ENCODE assay signal across 14 cellular contexts in genomic region chr3:172202797-172203196, GRCh38.
DNase-seq lines count a peak whose midpoint lies in the region; ATAC-seq and TF ChIP-seq lines count a peak whose summit lies in the region.
"Had no signal": no experiment of that assay in that cellular context is flagged by ENCODE, and none has a peak within 500 bp of the region (broad histone marks: within the 10 kb centered on the region; RNA-seq: fewer than 3 reads in every experiment).

No MANE protein-coding gene starts in this region.

- TF ChIP-seq CTCF in heart right ventricle (IDR thresholded peaks at IDR 0.05) (no peak), uterus (IDR thresholded peaks at IDR 0.05) (no peak), OCI-LY7 (conservative IDR thresholded peaks at IDR 0.05; ENCODE audit: low read length) (no peak)

- H3K4me3 ChIP-seq in heart right ventricle = no peak overlapping the region
- no peak overlapping the region for H3K4me3 ChIP-seq in uterus
- no peak overlapping the region for H3K4me3 ChIP-seq in OCI-LY7 (ENCODE audit: low read depth, low read length, poor library complexity, severe bottlenecking)
- H3K4me3 ChIP-seq: colonic mucosa, lung had no signal

- 80 to 87% methylated on average over 3 of the region's 3 CpGs for WGBS in heart right ventricle, 2 donors

- H3K9me3 ChIP-seq in heart right ventricle (peaks cover 0 to 6% (median 0%) of the 10 kb centered on the region in 11 donors), uterus (no peaks in the 10 kb centered on the region), OCI-LY7 (ENCODE audit: low read length) (peaks cover 15% of the 10 kb centered on the region; the same call in 1 of the 2 replicates)
- H3K9me3 ChIP-seq: colonic mucosa had no signal

- TF ChIP-seq POLR2A in uterus (IDR thresholded peaks at IDR 0.05) = no peak

- peaks cover 6% of the 10 kb centered on the region for H3K9me3 Mint-ChIP-seq in natural killer cell treated with Interleukin-12 subunit alpha and Interleukin-12 subunit beta and Interleukin-15 and Interleukin-18, amount 100 ng/mL, for 72 hours

- no peaks in the 10 kb centered on the region for H3K79me2 ChIP-seq in OCI-LY7 (ENCODE audit: insufficient read depth, low read depth, low read length)

- no peaks in the 10 kb centered on the region for H3K27me3 Mint-ChIP-seq in natural killer cell treated with Interleukin-12 subunit alpha and Interleukin-12 subunit beta and Interleukin-15 and Interleukin-18, amount 100 ng/mL, for 72 hours
- H3K27me3 Mint-ChIP-seq: activated CD4-positive, alpha-beta memory T cell treated with anti-CD3 and anti-CD28 coated beads, Interleukin-2, amount 10 ng/mL, durations not matched to agents 7 days and 5 days; T-helper 17 cell had no signal

- no peak overlapping the region for H3K4me2 ChIP-seq in OCI-LY7 (ENCODE audit: low read length)

- no peak overlapping the region for H3K4me3 Mint-ChIP-seq in natural killer cell treated with Interleukin-12 subunit alpha and Interleukin-12 subunit beta and Interleukin-15 and Interleukin-18, amount 100 ng/mL, for 72 hours
- H3K4me3 Mint-ChIP-seq: activated CD4-positive, alpha-beta memory T cell treated with anti-CD3 and anti-CD28 coated beads, Interleukin-2, amount 10 ng/mL, durations not matched to agents 7 days and 5 days; activated naive CD4-positive, alpha-beta T cell treated with anti-CD3 and anti-CD28 coated beads for 36 hours; T-helper 17 cell had no signal

- intact Hi-C loops in heart right ventricle (cut with DNase I) = loop anchor here in 4 of 10 donors (5.0 to 10.0 kb wide), 6 partner anchors 65 to 165 kb away; partner anchors contain the start of gene FNDC3B (in 1 of the 4)
- intact Hi-C loops in left ventricle myocardium superior (cut with micrococcal nuclease) = no loop called here
- intact Hi-C loops in uterus (cut with DNase I; ENCODE audit: low total_unique reads) = no loop called here
- intact Hi-C loops in OCI-LY7 (cut with micrococcal nuclease; ENCODE audit: unreplicated experiment) = no loop called here

- no peaks in the 10 kb centered on the region for H4K20me1 ChIP-seq in OCI-LY7 (ENCODE audit: insufficient read depth, low read length)

- H3K36me3 ChIP-seq in heart right ventricle = peaks cover 0 to 10% (median 0%) of the 10 kb centered on the region in 9 donors
- no peaks in the 10 kb centered on the region for H3K36me3 ChIP-seq in uterus
- H3K36me3 ChIP-seq in OCI-LY7 (ENCODE audit: insufficient read depth, low read length) = no peaks in the 10 kb centered on the region; the same call in 1 of the 2 replicates
- H3K36me3 ChIP-seq: colonic mucosa had no signal

- H3K27ac Mint-ChIP-seq in natural killer cell treated with Interleukin-12 subunit alpha and Interleukin-12 subunit beta and Interleukin-15 and Interleukin-18, amount 100 ng/mL, for 72 hours = peak overlapping the region; percentile 52 to 79
- H3K27ac Mint-ChIP-seq: activated CD4-positive, alpha-beta memory T cell treated with anti-CD3 and anti-CD28 coated beads, Interleukin-2, amount 10 ng/mL, durations not matched to agents 7 days and 5 days; activated naive CD4-positive, alpha-beta T cell treated with anti-CD3 and anti-CD28 coated beads for 36 hours; T-helper 17 cell had no signal

- no TSS peak for BruUV-seq in OCI-LY7 (replicated peaks; lab: Mats Ljungman, UMichigan)

- H3K36me3 Mint-ChIP-seq in natural killer cell treated with Interleukin-12 subunit alpha and Interleukin-12 subunit beta and Interleukin-15 and Interleukin-18, amount 100 ng/mL, for 72 hours = peaks cover 26% of the 10 kb centered on the region

- H3K9me2 ChIP-seq in OCI-LY7 (ENCODE audit: insufficient read depth, low read length) = no peaks in the 10 kb centered on the region

- H3K27me3 ChIP-seq in heart right ventricle (no peaks in the 10 kb centered on the region), uterus (no peaks in the 10 kb centered on the region)
- H3K27me3 ChIP-seq: colonic mucosa had no signal

- no peak overlapping the region for H2AFZ ChIP-seq in OCI-LY7 (ENCODE audit: low read length)

- CTCF ChIA-PET in OCI-LY7 (lab: Charles Lee; ENCODE audit: unreplicated experiment) = no interaction called here

- no peak for ATAC-seq in heart right ventricle
- no peak for ATAC-seq in left ventricle myocardium superior
- no peak for ATAC-seq in natural killer cell treated with Interleukin-12 subunit alpha and Interleukin-12 subunit beta and Interleukin-15 and Interleukin-18, amount 100 ng/mL, for 72 hours
- ATAC-seq in GM21526 (IDR thresholded peaks at IDR 0.05; ENCODE audit: low FRiP score, unreplicated experiment) = no peak
- ATAC-seq: T-helper 17 cell had no signal

- DNase-seq in heart right ventricle (no peak), left ventricle myocardium superior (no peak), epithelial cell of prostate (ENCODE audit: low read depth, low spot score) (no peak), uterus (no peak), OCI-LY7 (ENCODE audit: low spot score) (no peak)
- DNase-seq in natural killer cell treated with Interleukin-12 subunit alpha and Interleukin-12 subunit beta and Interleukin-15 and Interleukin-18, amount 100 ng/mL, for 72 hours (ENCODE audit: low spot score) = no peak
- no peak for DNase-seq in stimulated activated naive CD4-positive, alpha-beta T cell (lab: John Stamatoyannopoulos, UW)
- DNase-seq: activated CD4-positive, alpha-beta memory T cell treated with anti-CD3 and anti-CD28 coated beads, Interleukin-2, amount 10 ng/mL, durations not matched to agents 7 days and 5 days; activated naive CD4-positive, alpha-beta T cell treated with anti-CD3 and anti-CD28 coated beads for 36 hours; colonic mucosa; Kasumi-1; T-helper 17 cell had no signal

- H3K27ac ChIP-seq in heart right ventricle (peak overlapping the region in 7 of 10 donors; percentile 69 to 92 (median 82)), epithelial cell of prostate (peak overlapping the region; percentile 55), uterus (peak overlapping the region; percentile 11 to 77), OCI-LY7 (ENCODE audit: low read depth, low read length, poor library complexity, severe bottlenecking) (no peak overlapping the region)

- POLR2A ChIA-PET in OCI-LY7 (lab: Charles Lee) = interaction anchor here (0.7 kb wide), 1 partner anchor 49 kb away, joined by 3 read pairs; no protein-coding TSS in a partner anchor

- H3K4me1 ChIP-seq in heart right ventricle (peaks cover 11 to 88% (median 62%) of the 10 kb centered on the region in 9 donors), uterus (peaks cover 0 to 5% of the 10 kb centered on the region in 2 donors), OCI-LY7 (ENCODE audit: insufficient read depth, low read length, poor library complexity, severe bottlenecking) (no peaks in the 10 kb centered on the region)

- peaks cover 53 to 59% of the 10 kb centered on the region in 2 donors for H3K4me1 Mint-ChIP-seq in natural killer cell treated with Interleukin-12 subunit alpha and Interleukin-12 subunit beta and Interleukin-15 and Interleukin-18, amount 100 ng/mL, for 72 hours (ENCODE audit: low read depth in 2 of 2)
- H3K4me1 Mint-ChIP-seq: activated CD4-positive, alpha-beta memory T cell treated with anti-CD3 and anti-CD28 coated beads, Interleukin-2, amount 10 ng/mL, durations not matched to agents 7 days and 5 days; T-helper 17 cell had no signal
